Comparison of ENCODE assay signal across 16 cellular contexts in the genomic region with DNA sequence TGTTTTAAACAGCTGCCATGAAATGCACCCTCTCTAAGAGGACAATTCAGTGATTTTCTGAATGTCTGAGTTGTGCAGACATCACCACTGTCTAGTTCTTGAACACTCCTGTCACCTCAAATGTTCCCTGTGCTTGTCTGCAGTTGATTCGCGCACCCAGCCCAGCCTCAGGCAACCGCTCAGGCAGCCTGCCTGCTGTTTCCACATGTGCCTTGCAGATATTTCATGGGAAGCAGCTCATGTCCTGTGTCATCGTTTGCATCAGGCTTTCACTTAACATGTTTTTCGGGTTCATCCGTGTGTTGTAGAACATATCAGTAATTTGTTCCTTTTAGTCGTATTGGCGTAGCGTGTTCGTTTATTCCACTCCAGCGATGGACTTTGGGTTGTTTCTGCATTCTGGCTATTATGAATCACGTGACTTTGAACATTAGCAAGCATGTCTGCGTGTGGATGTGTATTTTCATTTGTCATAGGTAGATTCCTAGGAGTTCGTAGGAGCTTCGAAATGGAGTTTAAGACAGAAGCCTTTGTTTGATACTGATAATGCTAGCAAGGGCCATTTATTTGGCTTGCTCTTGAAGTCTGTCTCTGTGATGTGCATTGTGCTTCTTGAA. TPM values are rescaled to one million over a fixed set of nuclear protein-coding genes. Genes with fewer than 3 reads are reported as not detected.
DNase-seq lines count a peak whose midpoint lies in the region; ATAC-seq, FAIRE-seq and TF ChIP-seq lines count a peak whose summit lies in the region.
"Had no signal": no experiment of that assay in that cellular context is flagged by ENCODE, and none has a peak within 500 bp of the region (broad histone marks: within the 10 kb centered on the region; RNA-seq: fewer than 3 reads in every experiment).

No MANE protein-coding gene starts in this region.

- H3K4me2 ChIP-seq in GM12878 (ENCODE audit: control insufficient read depth, insufficient read depth), result no peak overlapping the region

- TF ChIP-seq RAD21 in GM12878 (IDR thresholded peaks at IDR 0.05; ENCODE audit: insufficient read depth, low read depth, low read length), result no peak

- RAD21 ChIA-PET in GM12878 (lab: Charles Lee; ENCODE audit: unreplicated experiment), result interaction anchor here (0.6 to 1.6 kb wide), 5 partner anchors 8 to 50 kb away, joined by 3 to 5 read pairs (median 4); no protein-coding TSS in a partner anchor

- H3K36me3 Mint-ChIP-seq in activated naive CD4-positive, alpha-beta T cell treated with anti-CD3 and anti-CD28 coated beads, Interleukin-2, amount 10 ng/mL, durations not matched to agents 7 days and 5 days, result peaks cover 30% of the 10 kb centered on the region
- peaks cover 5 to 6% of the 10 kb centered on the region in 2 donors for H3K36me3 Mint-ChIP-seq in activated naive CD4-positive, alpha-beta T cell treated with anti-CD3 and anti-CD28 coated beads, Interleukin-2, amount 50 U/mL, for 72 hours

- H3K9ac ChIP-seq in GM12878 (ENCODE audit: control insufficient read depth, insufficient read depth, low read length), result no peak overlapping the region

- no peak for TF ChIP-seq POLR2A in NB4 (IDR thresholded peaks at IDR 0.05; ENCODE audit: extremely low read depth, insufficient read length)
- no peak for TF ChIP-seq POLR2A in GM12878 (IDR thresholded peaks at IDR 0.05; ENCODE audit: low read depth, low read length)

- CTCF ChIA-PET in activated naive CD4-positive, alpha-beta T cell treated with anti-CD3 and anti-CD28 coated beads, Interleukin-2, amount 10 ng/mL, durations not matched to agents 7 days and 5 days (lab: Charles Lee), result interaction anchor here (0.9 to 1.7 kb wide), 4 partner anchors 12 to 51 kb away, joined by 3 to 6 read pairs (median 3); no protein-coding TSS in a partner anchor
- CTCF ChIA-PET in GM12878 (lab: Yijun Ruan, JAX), result interaction anchor here (0.7 to 2.9 kb wide), 7 partner anchors 11 to 54 kb away, joined by 3 to 21 read pairs (median 3); no protein-coding TSS in a partner anchor

- peak overlapping the region; percentile 69 for H3K27ac Mint-ChIP-seq in activated naive CD4-positive, alpha-beta T cell treated with anti-CD3 and anti-CD28 coated beads, Interleukin-2, amount 10 ng/mL, durations not matched to agents 7 days and 5 days
- no peak overlapping the region for H3K27ac Mint-ChIP-seq in activated naive CD4-positive, alpha-beta T cell treated with anti-CD3 and anti-CD28 coated beads, Interleukin-2, amount 50 U/mL, for 72 hours

- H4K20me1 ChIP-seq in GM12878 (ENCODE audit: control insufficient read depth, insufficient read depth), result no peaks in the 10 kb centered on the region; the same call in 1 of the 2 replicates

- no peak for FAIRE-seq in GM12878 (lab: Jason Lieb, UNC)
- FAIRE-seq: endometrium, islet of Langerhans had no signal

- intact Hi-C loops in GM12878 (cut with micrococcal nuclease; ENCODE audit: unreplicated experiment), result no loop called here
- intact Hi-C loops in tibial artery (cut with DNase I; ENCODE audit: low total_unique reads), result no loop called here

- H2AFZ ChIP-seq in GM12878 (ENCODE audit: control insufficient read depth, low read depth, low read length), result no peak overlapping the region

- TF ChIP-seq CTCF in NB4 (IDR thresholded peaks at IDR 0.05; ENCODE audit: low read depth, low read length) (no peak), GM12878 (IDR thresholded peaks at IDR 0.05 in 2 of 3, conservative IDR thresholded peaks at IDR 0.05 in 1 of 3; ENCODE audit: control insufficient read depth in 2 of 3, extremely low read depth in 1 of 3, insufficient read depth in 1 of 3, low read depth in 3 of 3, low read length in 3 of 3) (no peak), tibial artery (IDR thresholded peaks at IDR 0.05) (no peak)

- SMC1A ChIA-PET in GM12878 (lab: Charles Lee; ENCODE audit: uncharacterized antibody, unreplicated experiment), result interaction anchor here (0.7 to 2.5 kb wide), 7 partner anchors 8 to 52 kb away, joined by 3 to 12 read pairs (median 5); no protein-coding TSS in a partner anchor

- no peaks in the 10 kb centered on the region for H3K9me3 Mint-ChIP-seq in activated naive CD4-positive, alpha-beta T cell treated with anti-CD3 and anti-CD28 coated beads, Interleukin-2, amount 10 ng/mL, durations not matched to agents 7 days and 5 days
- H3K9me3 Mint-ChIP-seq in activated naive CD4-positive, alpha-beta T cell treated with anti-CD3 and anti-CD28 coated beads, Interleukin-2, amount 50 U/mL, for 72 hours, result no peaks in the 10 kb centered on the region

- WGBS in GM12878 (ENCODE audit: insufficient coverage, insufficient replicate concordance, low lambda C conversion rate, missing lambda C conversion rate), result 75% methylated on average over 15 of the region's 15 CpGs

- no peak for ATAC-seq in activated naive CD4-positive, alpha-beta T cell treated with anti-CD3 and anti-CD28 coated beads, Interleukin-2, amount 50 U/mL, for 72 hours
- ATAC-seq in GM12878 (no peak), HG02642 (IDR thresholded peaks at IDR 0.05; ENCODE audit: poor library complexity, unreplicated experiment) (no peak), HG02885 (IDR thresholded peaks at IDR 0.05; ENCODE audit: poor library complexity, unreplicated experiment) (no peak)
- ATAC-seq: Right ventricle myocardium inferior had no signal

- H3K79me2 ChIP-seq in GM12878 (ENCODE audit: control insufficient read depth, insufficient read depth, low read length), result no peaks in the 10 kb centered on the region

- peaks cover 85% of the 10 kb centered on the region for H3K4me1 Mint-ChIP-seq in activated naive CD4-positive, alpha-beta T cell treated with anti-CD3 and anti-CD28 coated beads, Interleukin-2, amount 10 ng/mL, durations not matched to agents 7 days and 5 days

- in situ Hi-C loops in GM12878 (cut with MboI), result no loop called here

- peaks cover 0 to 3% of the 10 kb centered on the region in 2 experiments; a peak in 2 of 4 replicates for H3K36me3 ChIP-seq in GM12878 (ENCODE audit: control insufficient read depth in 2 of 2, insufficient read depth in 2 of 2, low read length in 1 of 2)
- peaks cover 10 to 15% (median 14%) of the 10 kb centered on the region in 3 donors for H3K36me3 ChIP-seq in tibial artery

- H3K27ac ChIP-seq in GM12878 (ENCODE audit: control insufficient read depth, insufficient read depth) (no peak overlapping the region), tibial artery (peak overlapping the region; percentile 39 to 95)
- H3K27ac ChIP-seq: heart right ventricle had no signal

- no peaks in the 10 kb centered on the region for H3K9me3 ChIP-seq in GM12878 (replicated peaks; ENCODE audit: control insufficient read depth, insufficient read depth, low read length)
- H3K9me3 ChIP-seq in tibial artery, result no peaks in the 10 kb centered on the region
- H3K9me3 ChIP-seq: heart right ventricle had no signal

- peaks cover 0 to 9% of the 10 kb centered on the region in 2 experiments; a peak in 1 of 4 replicates for H3K27me3 ChIP-seq in GM12878 (replicated peaks in 1 of 2; ENCODE audit: control insufficient read depth in 2 of 2, insufficient read depth in 2 of 2, low read length in 1 of 2)
- no peaks in the 10 kb centered on the region for H3K27me3 ChIP-seq in tibial artery
- H3K27me3 ChIP-seq: heart right ventricle had no signal

- H3K4me1 ChIP-seq in GM12878 (ENCODE audit: control insufficient read depth, insufficient read depth, low read length), result no peaks in the 10 kb centered on the region
- peaks cover 0 to 100% (median 63%) of the 10 kb centered on the region in 4 donors for H3K4me1 ChIP-seq in tibial artery

- no peak for DNase-seq in activated naive CD4-positive, alpha-beta T cell treated with anti-CD3 and anti-CD28 coated beads, Interleukin-2, amount 10 ng/mL, durations not matched to agents 7 days and 5 days
- no peak for DNase-seq in activated naive CD4-positive, alpha-beta T cell treated with anti-CD3 and anti-CD28 coated beads, Interleukin-2, amount 50 U/mL, for 72 hours (ENCODE audit: low spot score in 2 of 2)
- DNase-seq in NB4 (ENCODE audit: low read depth) (peak; percentile 42), GM12878 (ENCODE audit: low read depth, low spot score) (no peak), tibial artery (no peak)
- DNase-seq: aorta; cerebellar nuclear complex; heart right ventricle; NCI-H1105; posterior cingulate gyrus; stimulated activated CD4-positive, alpha-beta T cell treated with anti-CD3 and anti-CD28 coated beads, Interleukin-2, amount 100 ng/mL, for 48 hours had no signal

- H3K4me3 ChIP-seq in NB4 (ENCODE audit: low read depth, low read length), result no peak overlapping the region
- H3K4me3 ChIP-seq in GM12878, result no peak overlapping the region
- H3K4me3 ChIP-seq in tibial artery, result no peak overlapping the region
- H3K4me3 ChIP-seq: heart right ventricle had no signal

- POLR2A ChIA-PET in GM12878 (lab: Charles Lee), result interaction anchor here (0.6 to 1.3 kb wide), 3 partner anchors 11 to 136 kb away, joined by 3 to 4 read pairs (median 3); no protein-coding TSS in a partner anchor

- BruUV-seq in GM12878 (replicated peaks; lab: Mats Ljungman, UMichigan), result no TSS peak

- TF ChIP-seq EP300 in GM12878 (IDR thresholded peaks at IDR 0.05; ENCODE audit: borderline replicate concordance in 1 of 2, control insufficient read depth in 1 of 2, low read depth in 2 of 2, low read length in 2 of 2), result no peak

- H3K27me3 Mint-ChIP-seq in activated naive CD4-positive, alpha-beta T cell treated with anti-CD3 and anti-CD28 coated beads, Interleukin-2, amount 10 ng/mL, durations not matched to agents 7 days and 5 days, result no peaks in the 10 kb centered on the region

- no peak overlapping the region for H3K4me3 Mint-ChIP-seq in activated naive CD4-positive, alpha-beta T cell treated with anti-CD3 and anti-CD28 coated beads, Interleukin-2, amount 10 ng/mL, durations not matched to agents 7 days and 5 days

TF ChIP-seq in GM12878, 131 proteins besides CTCF, POLR2A, EP300 and RAD21 (continues in another document):
- no peak for TF ChIP-seq SRF (IDR thresholded peaks at IDR 0.05; ENCODE audit: low read depth in 2 of 2, low read length in 2 of 2)

RNA-seq across cellular contexts. Expression of gene ADARB1, which starts 12.1 kb away (rescaled TPM):
- total RNA-seq in activated naive CD4-positive, alpha-beta T cell treated with anti-CD3 and anti-CD28 coated beads, Interleukin-2, amount 50 U/mL, for 72 hours, result 10 to 100 TPM; 24.4 to 37.4 TPM
- 103 and 112 TPM in 2 replicates for total RNA-seq in GM12878 (2013; cell fraction: nucleolus; rRNA removed)
- total RNA-seq in GM12878 (2014; rRNA removed) (29.8 and 34.2 TPM in 2 replicates), GM12878 (2014; rRNA removed; fragmentation: Illumina TruSeq; extraction: Trizol) (34.8 and 49.1 TPM in 2 replicates), GM12878 (2021) (53.7 and 61.7 TPM in 2 replicates)
- polyA plus RNA-seq in GM12878 (2011; ENCODE audit: low read depth), result 1.2 TPM
- polyA plus RNA-seq in GM12878 (2011; rRNA removed) (18.7 and 20.8 TPM in 2 replicates), GM12878 (2014; fragmentation: Illumina TruSeq; extraction: Trizol) (39.9 and 41.4 TPM in 2 replicates), GM12878 (2014; fragmentation: Nextera tagmentation; extraction: Ambion mirVana) (1 to 10 TPM; 5.7 to 9.0 TPM), GM12878 (2014; rRNA removed) (31.8 and 39.0 TPM in 2 replicates), GM12878 (2016; fragmentation: Nextera tagmentation; extraction: Ambion mirVana) (10 to 100 TPM in 1 of 2 experiments, 1 to 10 TPM in 1; 6.6 to 14.9 TPM)
- polyA plus RNA-seq in GM12878 (2011; cell fraction: cytosol; rRNA removed), result 18.2 and 23.2 TPM in 2 replicates
- 49.5 and 63.8 TPM in 2 replicates for polyA plus RNA-seq in GM12878 (2011; cell fraction: nucleus; rRNA removed)
- 1.8 and 2.1 TPM in 2 replicates for polyA plus RNA-seq in GM12878 (2012)
- 27.3 and 33.8 TPM in 2 replicates for polyA minus RNA-seq in GM12878 (2011; rRNA and poly(A)+ RNA removed)
- polyA minus RNA-seq in GM12878 (2011; cell fraction: cytosol; rRNA and poly(A)+ RNA removed), result 14.4 and 17.5 TPM in 2 replicates
- 21.9 and 30.1 TPM in 2 replicates for polyA minus RNA-seq in GM12878 (2011; cell fraction: nucleus; rRNA and poly(A)+ RNA removed)
